1 cellular context compared by ENCODE assay signal in genomic region chr1:110069302-110070281, GRCh38.
TF ChIP-seq lines count a peak whose summit lies in the region.

No MANE protein-coding gene starts in this region.

TF ChIP-seq in GM12878, 131 proteins besides CTCF, POLR2A, EP300 and RAD21:
- 0 out of 2 replicates have a peak, but pooled peaks have one; percentile 11 for TF ChIP-seq EZH2 (IDR thresholded peaks at IDR 0.05; ENCODE audit: borderline replicate concordance, control insufficient read depth, low read depth, low read length)
- no peak for TF ChIP-seq IRF5 (IDR thresholded peaks at IDR 0.05; ENCODE audit: borderline replicate concordance)
- TF ChIP-seq SUZ12 (IDR thresholded peaks at IDR 0.05; ENCODE audit: unreplicated experiment), result peak; percentile 52
TF ChIP-seq in GM12878: peak in this region for 2.
